8 cellular contexts compared by ENCODE assay signal in the genomic region with DNA sequence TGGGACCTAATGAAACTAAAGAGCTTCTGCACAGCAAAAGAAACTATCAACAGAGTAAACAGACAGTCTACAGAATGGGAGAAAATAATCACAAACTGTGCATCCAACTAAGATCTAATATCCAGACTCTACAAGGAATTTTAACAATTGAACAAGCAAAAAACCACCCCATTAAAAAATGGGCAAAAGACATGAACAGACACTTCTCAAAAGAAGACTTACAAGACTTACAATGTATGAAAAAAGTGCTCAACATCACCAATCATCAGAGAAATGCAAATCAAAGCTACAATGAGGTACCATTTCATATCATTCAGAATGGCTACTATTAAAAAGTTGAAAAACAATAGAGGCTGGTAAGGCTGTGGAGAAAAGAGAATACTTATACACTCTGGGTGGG. TPM values are rescaled to one million over a fixed set of nuclear protein-coding genes. Genes with fewer than 3 reads are reported as not detected.
"Had no signal": no experiment of that assay in that cellular context is flagged by ENCODE, and none has a peak within 500 bp of the region (broad histone marks: within the 10 kb centered on the region; RNA-seq: fewer than 3 reads in every experiment).

No MANE protein-coding gene starts in this region.

- H3K4me3 Mint-ChIP-seq: IgD-negative memory B cell had no signal

- H3K27ac ChIP-seq: HL-60 had no signal

- DNase-seq: KBM-7, KG1 had no signal

- H3K27me3 Mint-ChIP-seq: IgD-negative memory B cell had no signal

- ATAC-seq: HepG2, K562 had no signal

- H3K9me3 Mint-ChIP-seq: IgD-negative memory B cell had no signal

- H3K4me3 ChIP-seq: K562 had no signal

- H3K4me1 Mint-ChIP-seq: IgD-negative memory B cell had no signal

- H3K27ac Mint-ChIP-seq: IgD-negative memory B cell had no signal

RNA-seq across cellular contexts. Expression of a gene that starts 58.0 kb away (rescaled TPM):
- total RNA-seq: HepG2, HT-29, HT1080 had no signal
- polyA plus RNA-seq: HepG2, IgD-negative memory B cell had no signal
